8 cellular contexts compared by ENCODE assay signal in the genomic region with DNA sequence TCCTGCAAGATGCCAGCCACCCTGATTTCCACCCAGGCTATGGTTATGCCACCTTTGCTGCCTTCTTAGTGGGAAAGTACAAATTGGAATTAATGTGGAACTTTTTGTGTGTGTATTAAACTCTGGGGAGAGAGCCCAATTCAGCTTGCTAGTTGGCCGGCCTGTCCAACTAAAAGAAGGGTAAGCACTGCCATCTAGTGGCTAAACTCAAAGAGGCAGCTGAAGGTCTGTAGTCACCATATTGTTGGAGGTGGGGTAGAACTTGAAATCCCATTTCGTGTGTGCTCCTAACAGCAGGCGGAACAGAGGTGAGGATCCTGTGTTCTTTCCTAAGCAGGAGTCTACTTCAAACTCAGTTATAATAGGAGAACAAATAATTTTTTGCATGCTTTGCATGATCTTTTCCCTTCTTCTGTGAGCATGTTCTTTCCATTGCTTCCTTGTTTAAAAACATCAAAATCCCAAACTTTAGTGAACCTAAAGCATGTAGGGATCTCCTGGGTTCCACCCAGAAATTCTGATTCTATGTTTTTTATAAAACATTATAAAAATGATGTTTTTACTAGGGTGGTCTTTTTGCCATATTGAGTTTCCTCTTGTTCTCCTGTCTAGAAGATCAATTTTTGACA.
A peak's percentile ranks its signal among the peaks of the same experiment; 100 is the strongest.
DNase-seq lines count a peak whose midpoint lies in the region; ATAC-seq, FAIRE-seq and TF ChIP-seq lines count a peak whose summit lies in the region.

No MANE protein-coding gene starts in this region.

- no peak overlapping the region for H2AFZ ChIP-seq in keratinocyte (ENCODE audit: control insufficient read depth, low read length)

- H3K27ac Mint-ChIP-seq in CD8-positive, alpha-beta memory T cell, result peak overlapping the region in 7 of 8 donors; percentile 44 to 76 (median 54)

- dilution Hi-C loops in keratinocyte (cut with MboI; ENCODE audit: extremely low pct_ligation_motif_present, low sequenced_read_pairs), result no loop called here

- no peak overlapping the region for H3K4me2 ChIP-seq in keratinocyte (ENCODE audit: control insufficient read depth, extremely low read depth, insufficient read depth, low read depth, low read length)

- FAIRE-seq in bronchial epithelial cell (lab: Jason Lieb, UNC) (no peak), keratinocyte (lab: Jason Lieb, UNC) (peak; percentile 92)

- H3K4me1 Mint-ChIP-seq in CD8-positive, alpha-beta memory T cell, result peaks cover 0 to 5% (median 5%) of the 10 kb centered on the region in 3 donors

- no peak overlapping the region for H3K4me3 Mint-ChIP-seq in CD8-positive, alpha-beta memory T cell

- peaks cover 8 to 96% (median 35%) of the 10 kb centered on the region in 3 donors for H3K36me3 Mint-ChIP-seq in CD8-positive, alpha-beta memory T cell

- no peaks in the 10 kb centered on the region for H3K27me3 ChIP-seq in CD8-positive, alpha-beta memory T cell (ENCODE audit: insufficient read depth, low read length, poor library complexity, severe bottlenecking)
- H3K27me3 ChIP-seq in bronchial epithelial cell (ENCODE audit: control insufficient read depth, insufficient read depth, low read length) (no peaks in the 10 kb centered on the region), keratinocyte (ENCODE audit: control insufficient read depth, extremely low read depth, insufficient read depth, low read length) (no peaks in the 10 kb centered on the region)

- H3K9me3 Mint-ChIP-seq in CD8-positive, alpha-beta memory T cell, result no peaks in the 10 kb centered on the region

- CTCF ChIA-PET in CD8-positive, alpha-beta memory T cell (lab: Charles Lee), result interaction anchor here (0.7 to 2.3 kb wide), 17 partner anchors 10 to 344 kb away, joined by 3 to 14 read pairs (median 4); a partner anchor contains a TSS
- CTCF ChIA-PET in HEK293 (lab: Yijun Ruan, JAX), result interaction anchor here (0.6 to 2.3 kb wide), 24 partner anchors 14 to 1251 kb away, joined by 3 to 20 read pairs (median 3); a partner anchor contains a TSS

- no peaks in the 10 kb centered on the region for H3K9me3 ChIP-seq in CD8-positive, alpha-beta memory T cell (ENCODE audit: low read length)
- H3K9me3 ChIP-seq in HEK293 (ENCODE audit: control insufficient read depth, insufficient read depth, low read depth, low read length) (no peaks in the 10 kb centered on the region), keratinocyte (ENCODE audit: control insufficient read depth, low read depth, low read length) (no peaks in the 10 kb centered on the region)

- H3K27ac ChIP-seq in CD8-positive, alpha-beta memory T cell (ENCODE audit: low read depth, low read length), result no peak overlapping the region
- H3K27ac ChIP-seq in HEK293 (ENCODE audit: extremely low read depth, low read depth, low read length), result no peak overlapping the region
- H3K27ac ChIP-seq in keratinocyte (ENCODE audit: control insufficient read depth, insufficient read depth, low read length), result no peak overlapping the region

- H3K27me3 Mint-ChIP-seq in CD8-positive, alpha-beta memory T cell, result no peaks in the 10 kb centered on the region

- H3K79me2 ChIP-seq in keratinocyte (ENCODE audit: control insufficient read depth, insufficient read depth, low read length), result no peaks in the 10 kb centered on the region

- H3K9me1 ChIP-seq in keratinocyte (ENCODE audit: control insufficient read depth, extremely low read depth, insufficient read depth, low read length), result no peaks in the 10 kb centered on the region

- no peaks in the 10 kb centered on the region for H4K20me1 ChIP-seq in keratinocyte (ENCODE audit: control insufficient read depth, extremely low read depth, insufficient read depth, low read length)

- no peaks in the 10 kb centered on the region for H3K4me1 ChIP-seq in CD8-positive, alpha-beta memory T cell (ENCODE audit: insufficient read depth, low read length)
- no peaks in the 10 kb centered on the region for H3K4me1 ChIP-seq in HEK293 (ENCODE audit: control insufficient read depth, insufficient read depth, low read length)
- peaks cover 17% of the 10 kb centered on the region for H3K4me1 ChIP-seq in keratinocyte (ENCODE audit: control insufficient read depth, extremely low read depth, insufficient read depth, low read length)

- TF ChIP-seq CTCF in HEK293 (tag by site-specific recombination; IDR thresholded peaks at IDR 0.05), result no peak
- peak; percentile 79 for TF ChIP-seq CTCF in bronchial epithelial cell (IDR thresholded peaks at IDR 0.05; ENCODE audit: insufficient read depth, low read length, severe bottlenecking)
- TF ChIP-seq CTCF in keratinocyte (optimal IDR thresholded peaks at IDR 0.05 in 1 of 3, IDR thresholded peaks at IDR 0.05 in 1 of 3, conservative IDR thresholded peaks at IDR 0.05 in 1 of 3; ENCODE audit: extremely low read depth in 1 of 3, insufficient read depth in 2 of 3, low read length in 3 of 3), result peak; percentile 74 to 91 (median 90)

- POLR2A ChIA-PET in CD8-positive, alpha-beta memory T cell (lab: Charles Lee), result interaction anchor here (1.0 kb wide), 1 partner anchor 342 kb away, joined by 3 read pairs; no protein-coding TSS in a partner anchor
- POLR2A ChIA-PET in HEK293 (lab: Yijun Ruan, JAX), result no interaction called here

- H3K9ac ChIP-seq in keratinocyte (ENCODE audit: control insufficient read depth, extremely low read depth, insufficient read depth, low read length), result no peak overlapping the region

- H3K4me3 ChIP-seq in CD8-positive, alpha-beta memory T cell (ENCODE audit: low read length), result no peak overlapping the region
- H3K4me3 ChIP-seq in HEK293 (ENCODE audit: low read depth, low read length) (no peak overlapping the region), bronchial epithelial cell (ENCODE audit: low read depth, low read length) (no peak overlapping the region), keratinocyte (ENCODE audit: control insufficient read depth in 2 of 3, extremely low read depth in 1 of 3, insufficient read depth in 2 of 3, low read depth in 1 of 3, low read length in 3 of 3) (no peak overlapping the region)

- H3K36me3 ChIP-seq in CD8-positive, alpha-beta memory T cell (ENCODE audit: insufficient read depth, low read length), result peaks cover 86% of the 10 kb centered on the region
- H3K36me3 ChIP-seq in HEK293 (ENCODE audit: control insufficient read depth in 2 of 2, insufficient read depth in 1 of 2, low read length in 2 of 2) (peaks cover 0 to 20% of the 10 kb centered on the region in 2 experiments; a peak in 1 of 3 replicates), bronchial epithelial cell (ENCODE audit: control insufficient read depth, insufficient read depth, low read length) (no peaks in the 10 kb centered on the region), keratinocyte (ENCODE audit: control insufficient read depth in 2 of 2, extremely low read depth in 1 of 2, insufficient read depth in 2 of 2, low read length in 2 of 2) (peaks cover 22 to 45% of the 10 kb centered on the region in 2 experiments)

- no peak for ATAC-seq in HG03460 (IDR thresholded peaks at IDR 0.05; ENCODE audit: unreplicated experiment)

- peak; percentile 47 to 72 (median 65) for DNase-seq in CD8-positive, alpha-beta memory T cell
- DNase-seq in NCI-H2171 treated with DMSO at 0.1 percent for 48 hours (lab: John Stamatoyannopoulos, UW) (peak; percentile 62), bronchial epithelial cell (ENCODE audit: low read depth) (peak; percentile 68), keratinocyte (ENCODE audit: low read depth, low spot score) (peak; percentile 21)
- peak; percentile 25 to 57 (median 41) for DNase-seq in activated CD4-positive, CD25-positive, alpha-beta regulatory T cell (lab: John Stamatoyannopoulos, UW)
- peak; percentile 65 for DNase-seq in stimulated activated CD4-positive, alpha-beta T cell treated with anti-CD3 and anti-CD28 coated beads, Interleukin-2, amount 100 ng/mL, for 4 hours (ENCODE audit: low read depth)

TF ChIP-seq in HEK293, 187 proteins besides CTCF, POLR2A, EP300 and RAD21:
- peak; percentile 78; the same call in 1 of the 2 replicates for TF ChIP-seq ZNF561 (tag by site-specific recombination; IDR thresholded peaks at IDR 0.05; ENCODE audit: borderline replicate concordance)
- 0 out of 2 replicates have a peak, but pooled peaks have one; percentile 22 for TF ChIP-seq ZNF660 (tag by site-specific recombination; IDR thresholded peaks at IDR 0.05)
- TF ChIP-seq, protein P1, sequence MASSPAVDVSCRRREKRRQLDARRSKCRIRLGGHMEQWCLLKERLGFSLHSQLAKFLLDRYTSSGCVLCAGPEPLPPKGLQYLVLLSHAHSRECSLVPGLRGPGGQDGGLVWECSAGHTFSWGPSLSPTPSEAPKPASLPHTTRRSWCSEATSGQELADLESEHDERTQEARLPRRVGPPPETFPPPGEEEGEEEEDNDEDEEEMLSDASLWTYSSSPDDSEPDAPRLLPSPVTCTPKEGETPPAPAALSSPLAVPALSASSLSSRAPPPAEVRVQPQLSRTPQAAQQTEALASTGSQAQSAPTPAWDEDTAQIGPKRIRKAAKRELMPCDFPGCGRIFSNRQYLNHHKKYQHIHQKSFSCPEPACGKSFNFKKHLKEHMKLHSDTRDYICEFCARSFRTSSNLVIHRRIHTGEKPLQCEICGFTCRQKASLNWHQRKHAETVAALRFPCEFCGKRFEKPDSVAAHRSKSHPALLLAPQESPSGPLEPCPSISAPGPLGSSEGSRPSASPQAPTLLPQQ (tag by site-specific recombination; IDR thresholded peaks at IDR 0.05), result no peak
- peak; percentile 90 for TF ChIP-seq ZNF654 (tag by site-specific recombination; IDR thresholded peaks at IDR 0.05; ENCODE audit: low read depth)
